ENCODE assay signal across 1 cellular context in the genomic region with DNA sequence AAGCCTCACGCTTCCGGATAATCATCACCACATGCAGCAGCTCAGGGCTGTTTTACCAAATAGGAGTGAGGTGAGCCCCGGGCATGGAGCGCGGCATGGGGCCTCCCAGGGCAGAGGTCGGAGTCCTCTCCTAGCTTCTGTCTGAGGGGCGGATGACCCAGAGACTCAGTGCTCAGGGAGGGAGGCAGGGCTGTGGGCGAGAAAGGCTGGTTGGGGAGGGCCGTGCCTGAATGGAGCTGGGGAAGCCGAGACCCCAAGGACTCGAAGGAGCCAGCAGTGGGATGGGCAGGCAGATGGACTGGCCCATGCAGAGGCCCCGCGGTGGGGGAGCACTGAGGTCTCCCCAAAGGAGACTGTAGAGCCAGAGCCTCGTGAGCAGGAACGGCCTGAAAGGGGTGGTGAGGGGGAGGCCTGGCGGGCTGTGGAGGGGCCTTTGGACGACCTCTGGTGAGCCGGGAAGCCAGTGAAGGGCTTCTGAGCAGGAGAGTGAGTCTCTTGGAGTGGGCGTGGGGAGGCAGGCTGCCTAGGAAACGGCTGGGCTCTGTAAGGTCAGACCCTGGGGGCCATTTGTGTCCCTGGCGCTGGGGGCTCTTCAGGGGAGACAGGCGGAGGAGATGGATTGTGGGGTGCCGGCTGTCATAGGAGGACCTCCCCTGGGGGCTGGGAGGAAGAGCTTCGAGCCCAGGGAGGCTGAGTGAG.
TF ChIP-seq lines count a peak whose summit lies in the region.

No MANE protein-coding gene starts in this region.

TF ChIP-seq in HepG2, 621 proteins besides CTCF, POLR2A, EP300 and RAD21 (continued from another document and continues in another):
- TF ChIP-seq, protein P1, sequence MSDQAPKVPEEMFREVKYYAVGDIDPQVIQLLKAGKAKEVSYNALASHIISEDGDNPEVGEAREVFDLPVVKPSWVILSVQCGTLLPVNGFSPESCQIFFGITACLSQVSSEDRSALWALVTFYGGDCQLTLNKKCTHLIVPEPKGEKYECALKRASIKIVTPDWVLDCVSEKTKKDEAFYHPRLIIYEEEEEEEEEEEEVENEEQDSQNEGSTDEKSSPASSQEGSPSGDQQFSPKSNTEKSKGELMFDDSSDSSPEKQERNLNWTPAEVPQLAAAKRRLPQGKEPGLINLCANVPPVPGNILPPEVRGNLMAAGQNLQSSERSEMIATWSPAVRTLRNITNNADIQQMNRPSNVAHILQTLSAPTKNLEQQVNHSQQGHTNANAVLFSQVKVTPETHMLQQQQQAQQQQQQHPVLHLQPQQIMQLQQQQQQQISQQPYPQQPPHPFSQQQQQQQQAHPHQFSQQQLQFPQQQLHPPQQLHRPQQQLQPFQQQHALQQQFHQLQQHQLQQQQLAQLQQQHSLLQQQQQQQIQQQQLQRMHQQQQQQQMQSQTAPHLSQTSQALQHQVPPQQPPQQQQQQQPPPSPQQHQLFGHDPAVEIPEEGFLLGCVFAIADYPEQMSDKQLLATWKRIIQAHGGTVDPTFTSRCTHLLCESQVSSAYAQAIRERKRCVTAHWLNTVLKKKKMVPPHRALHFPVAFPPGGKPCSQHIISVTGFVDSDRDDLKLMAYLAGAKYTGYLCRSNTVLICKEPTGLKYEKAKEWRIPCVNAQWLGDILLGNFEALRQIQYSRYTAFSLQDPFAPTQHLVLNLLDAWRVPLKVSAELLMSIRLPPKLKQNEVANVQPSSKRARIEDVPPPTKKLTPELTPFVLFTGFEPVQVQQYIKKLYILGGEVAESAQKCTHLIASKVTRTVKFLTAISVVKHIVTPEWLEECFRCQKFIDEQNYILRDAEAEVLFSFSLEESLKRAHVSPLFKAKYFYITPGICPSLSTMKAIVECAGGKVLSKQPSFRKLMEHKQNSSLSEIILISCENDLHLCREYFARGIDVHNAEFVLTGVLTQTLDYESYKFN (CRISPR knock-in tag; conservative IDR thresholded peaks at IDR 0.05), result peak; percentile 82
- no peak for TF ChIP-seq DNMT3B (CRISPR knock-in tag; conservative IDR thresholded peaks at IDR 0.05)
- TF ChIP-seq, protein P2, sequence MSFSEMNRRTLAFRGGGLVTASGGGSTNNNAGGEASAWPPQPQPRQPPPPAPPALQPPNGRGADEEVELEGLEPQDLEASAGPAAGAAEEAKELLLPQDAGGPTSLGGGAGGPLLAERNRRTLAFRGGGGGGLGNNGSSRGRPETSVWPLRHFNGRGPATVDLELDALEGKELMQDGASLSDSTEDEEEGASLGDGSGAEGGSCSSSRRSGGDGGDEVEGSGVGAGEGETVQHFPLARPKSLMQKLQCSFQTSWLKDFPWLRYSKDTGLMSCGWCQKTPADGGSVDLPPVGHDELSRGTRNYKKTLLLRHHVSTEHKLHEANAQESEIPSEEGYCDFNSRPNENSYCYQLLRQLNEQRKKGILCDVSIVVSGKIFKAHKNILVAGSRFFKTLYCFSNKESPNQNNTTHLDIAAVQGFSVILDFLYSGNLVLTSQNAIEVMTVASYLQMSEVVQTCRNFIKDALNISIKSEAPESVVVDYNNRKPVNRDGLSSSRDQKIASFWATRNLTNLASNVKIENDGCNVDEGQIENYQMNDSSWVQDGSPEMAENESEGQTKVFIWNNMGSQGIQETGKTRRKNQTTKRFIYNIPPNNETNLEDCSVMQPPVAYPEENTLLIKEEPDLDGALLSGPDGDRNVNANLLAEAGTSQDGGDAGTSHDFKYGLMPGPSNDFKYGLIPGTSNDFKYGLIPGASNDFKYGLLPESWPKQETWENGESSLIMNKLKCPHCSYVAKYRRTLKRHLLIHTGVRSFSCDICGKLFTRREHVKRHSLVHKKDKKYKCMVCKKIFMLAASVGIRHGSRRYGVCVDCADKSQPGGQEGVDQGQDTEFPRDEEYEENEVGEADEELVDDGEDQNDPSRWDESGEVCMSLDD (CRISPR knock-in tag; IDR thresholded peaks at IDR 0.05; ENCODE audit: borderline replicate concordance), result no peak
- peak; percentile 23; the same call in 1 of the 2 replicates for TF ChIP-seq TOPORS (CRISPR knock-in tag; IDR thresholded peaks at IDR 0.05)
- TF ChIP-seq, protein P3, sequence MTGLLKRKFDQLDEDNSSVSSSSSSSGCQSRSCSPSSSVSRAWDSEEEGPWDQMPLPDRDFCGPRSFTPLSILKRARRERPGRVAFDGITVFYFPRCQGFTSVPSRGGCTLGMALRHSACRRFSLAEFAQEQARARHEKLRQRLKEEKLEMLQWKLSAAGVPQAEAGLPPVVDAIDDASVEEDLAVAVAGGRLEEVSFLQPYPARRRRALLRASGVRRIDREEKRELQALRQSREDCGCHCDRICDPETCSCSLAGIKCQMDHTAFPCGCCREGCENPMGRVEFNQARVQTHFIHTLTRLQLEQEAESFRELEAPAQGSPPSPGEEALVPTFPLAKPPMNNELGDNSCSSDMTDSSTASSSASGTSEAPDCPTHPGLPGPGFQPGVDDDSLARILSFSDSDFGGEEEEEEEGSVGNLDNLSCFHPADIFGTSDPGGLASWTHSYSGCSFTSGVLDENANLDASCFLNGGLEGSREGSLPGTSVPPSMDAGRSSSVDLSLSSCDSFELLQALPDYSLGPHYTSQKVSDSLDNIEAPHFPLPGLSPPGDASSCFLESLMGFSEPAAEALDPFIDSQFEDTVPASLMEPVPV (CRISPR knock-in tag; IDR thresholded peaks at IDR 0.05), result peak; percentile 71
- TF ChIP-seq, protein P4, sequence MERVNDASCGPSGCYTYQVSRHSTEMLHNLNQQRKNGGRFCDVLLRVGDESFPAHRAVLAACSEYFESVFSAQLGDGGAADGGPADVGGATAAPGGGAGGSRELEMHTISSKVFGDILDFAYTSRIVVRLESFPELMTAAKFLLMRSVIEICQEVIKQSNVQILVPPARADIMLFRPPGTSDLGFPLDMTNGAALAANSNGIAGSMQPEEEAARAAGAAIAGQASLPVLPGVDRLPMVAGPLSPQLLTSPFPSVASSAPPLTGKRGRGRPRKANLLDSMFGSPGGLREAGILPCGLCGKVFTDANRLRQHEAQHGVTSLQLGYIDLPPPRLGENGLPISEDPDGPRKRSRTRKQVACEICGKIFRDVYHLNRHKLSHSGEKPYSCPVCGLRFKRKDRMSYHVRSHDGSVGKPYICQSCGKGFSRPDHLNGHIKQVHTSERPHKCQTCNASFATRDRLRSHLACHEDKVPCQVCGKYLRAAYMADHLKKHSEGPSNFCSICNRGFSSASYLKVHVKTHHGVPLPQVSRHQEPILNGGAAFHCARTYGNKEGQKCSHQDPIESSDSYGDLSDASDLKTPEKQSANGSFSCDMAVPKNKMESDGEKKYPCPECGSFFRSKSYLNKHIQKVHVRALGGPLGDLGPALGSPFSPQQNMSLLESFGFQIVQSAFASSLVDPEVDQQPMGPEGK (CRISPR knock-in tag; IDR thresholded peaks at IDR 0.05), result peak; percentile 64
- peak; percentile 11; the same call in 1 of the 2 replicates for TF ChIP-seq EEA1 (CRISPR knock-in tag; IDR thresholded peaks at IDR 0.05; ENCODE audit: borderline replicate concordance)
- TF ChIP-seq ZNF572 (CRISPR knock-in tag; IDR thresholded peaks at IDR 0.05), result no peak
- TF ChIP-seq TOE1 (CRISPR knock-in tag; IDR thresholded peaks at IDR 0.05), result no peak
- TF ChIP-seq SMARCE1 (IDR thresholded peaks at IDR 0.05; ENCODE audit: borderline replicate concordance), result no peak
- TF ChIP-seq, protein P5, sequence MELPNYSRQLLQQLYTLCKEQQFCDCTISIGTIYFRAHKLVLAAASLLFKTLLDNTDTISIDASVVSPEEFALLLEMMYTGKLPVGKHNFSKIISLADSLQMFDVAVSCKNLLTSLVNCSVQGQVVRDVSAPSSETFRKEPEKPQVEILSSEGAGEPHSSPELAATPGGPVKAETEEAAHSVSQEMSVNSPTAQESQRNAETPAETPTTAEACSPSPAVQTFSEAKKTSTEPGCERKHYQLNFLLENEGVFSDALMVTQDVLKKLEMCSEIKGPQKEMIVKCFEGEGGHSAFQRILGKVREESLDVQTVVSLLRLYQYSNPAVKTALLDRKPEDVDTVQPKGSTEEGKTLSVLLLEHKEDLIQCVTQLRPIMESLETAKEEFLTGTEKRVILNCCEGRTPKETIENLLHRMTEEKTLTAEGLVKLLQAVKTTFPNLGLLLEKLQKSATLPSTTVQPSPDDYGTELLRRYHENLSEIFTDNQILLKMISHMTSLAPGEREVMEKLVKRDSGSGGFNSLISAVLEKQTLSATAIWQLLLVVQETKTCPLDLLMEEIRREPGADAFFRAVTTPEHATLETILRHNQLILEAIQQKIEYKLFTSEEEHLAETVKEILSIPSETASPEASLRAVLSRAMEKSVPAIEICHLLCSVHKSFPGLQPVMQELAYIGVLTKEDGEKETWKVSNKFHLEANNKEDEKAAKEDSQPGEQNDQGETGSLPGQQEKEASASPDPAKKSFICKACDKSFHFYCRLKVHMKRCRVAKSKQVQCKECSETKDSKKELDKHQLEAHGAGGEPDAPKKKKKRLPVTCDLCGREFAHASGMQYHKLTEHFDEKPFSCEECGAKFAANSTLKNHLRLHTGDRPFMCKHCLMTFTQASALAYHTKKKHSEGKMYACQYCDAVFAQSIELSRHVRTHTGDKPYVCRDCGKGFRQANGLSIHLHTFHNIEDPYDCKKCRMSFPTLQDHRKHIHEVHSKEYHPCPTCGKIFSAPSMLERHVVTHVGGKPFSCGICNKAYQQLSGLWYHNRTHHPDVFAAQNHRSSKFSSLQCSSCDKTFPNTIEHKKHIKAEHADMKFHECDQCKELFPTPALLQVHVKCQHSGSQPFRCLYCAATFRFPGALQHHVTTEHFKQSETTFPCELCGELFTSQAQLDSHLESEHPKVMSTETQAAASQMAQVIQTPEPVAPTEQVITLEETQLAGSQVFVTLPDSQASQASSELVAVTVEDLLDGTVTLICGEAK (IDR thresholded peaks at IDR 0.05), result no peak
- TF ChIP-seq, protein P5 (CRISPR knock-in tag; IDR thresholded peaks at IDR 0.05), result 0 out of 2 replicates have a peak, but pooled peaks have one; percentile 20
- peak; percentile 21; the same call in 1 of the 2 replicates for TF ChIP-seq ZBTB20 (CRISPR knock-in tag; IDR thresholded peaks at IDR 0.05; ENCODE audit: borderline replicate concordance, low read depth)
- TF ChIP-seq SALL2 (CRISPR knock-in tag; IDR thresholded peaks at IDR 0.05), result no peak
- no peak for TF ChIP-seq CEBPB (IDR thresholded peaks at IDR 0.05; ENCODE audit: borderline replicate concordance, low read depth, low read length)
- peak; percentile 47; the same call in 1 of the 2 replicates for TF ChIP-seq ARNTL (CRISPR knock-in tag; IDR thresholded peaks at IDR 0.05)
- TF ChIP-seq ZBTB7A (CRISPR knock-in tag; IDR thresholded peaks at IDR 0.05), result no peak
- TF ChIP-seq HDAC1 (CRISPR knock-in tag; IDR thresholded peaks at IDR 0.05), result peak; percentile 76
- no peak for TF ChIP-seq ZNF354B (CRISPR knock-in tag; IDR thresholded peaks at IDR 0.05)
- no peak for TF ChIP-seq PHF5A (CRISPR knock-in tag; IDR thresholded peaks at IDR 0.05; ENCODE audit: low read depth, unreplicated experiment)
- no peak for TF ChIP-seq ZNF337 (CRISPR knock-in tag; IDR thresholded peaks at IDR 0.05; ENCODE audit: borderline replicate concordance, low read depth)
- no peak for TF ChIP-seq JARID2 (CRISPR knock-in tag; IDR thresholded peaks at IDR 0.05; ENCODE audit: insufficient replicate concordance)
- TF ChIP-seq, protein P6, sequence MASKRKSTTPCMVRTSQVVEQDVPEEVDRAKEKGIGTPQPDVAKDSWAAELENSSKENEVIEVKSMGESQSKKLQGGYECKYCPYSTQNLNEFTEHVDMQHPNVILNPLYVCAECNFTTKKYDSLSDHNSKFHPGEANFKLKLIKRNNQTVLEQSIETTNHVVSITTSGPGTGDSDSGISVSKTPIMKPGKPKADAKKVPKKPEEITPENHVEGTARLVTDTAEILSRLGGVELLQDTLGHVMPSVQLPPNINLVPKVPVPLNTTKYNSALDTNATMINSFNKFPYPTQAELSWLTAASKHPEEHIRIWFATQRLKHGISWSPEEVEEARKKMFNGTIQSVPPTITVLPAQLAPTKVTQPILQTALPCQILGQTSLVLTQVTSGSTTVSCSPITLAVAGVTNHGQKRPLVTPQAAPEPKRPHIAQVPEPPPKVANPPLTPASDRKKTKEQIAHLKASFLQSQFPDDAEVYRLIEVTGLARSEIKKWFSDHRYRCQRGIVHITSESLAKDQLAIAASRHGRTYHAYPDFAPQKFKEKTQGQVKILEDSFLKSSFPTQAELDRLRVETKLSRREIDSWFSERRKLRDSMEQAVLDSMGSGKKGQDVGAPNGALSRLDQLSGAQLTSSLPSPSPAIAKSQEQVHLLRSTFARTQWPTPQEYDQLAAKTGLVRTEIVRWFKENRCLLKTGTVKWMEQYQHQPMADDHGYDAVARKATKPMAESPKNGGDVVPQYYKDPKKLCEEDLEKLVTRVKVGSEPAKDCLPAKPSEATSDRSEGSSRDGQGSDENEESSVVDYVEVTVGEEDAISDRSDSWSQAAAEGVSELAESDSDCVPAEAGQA (IDR thresholded peaks at IDR 0.05; ENCODE audit: low read depth), result no peak
- TF ChIP-seq, protein P6 (CRISPR knock-in tag; IDR thresholded peaks at IDR 0.05; ENCODE audit: borderline replicate concordance), result no peak
